8 cellular contexts compared by ENCODE assay signal in genomic region chr1:7218210-7218832, GRCh38.
DNase-seq lines count a peak whose midpoint lies in the region; ATAC-seq and TF ChIP-seq lines count a peak whose summit lies in the region.

No MANE protein-coding gene starts in this region.

- CTCF ChIA-PET in A673 (lab: Charles Lee) = interaction anchor here (0.6 to 1.0 kb wide), 4 partner anchors 11 to 369 kb away, joined by 3 to 6 read pairs (median 5); no protein-coding TSS in a partner anchor

- TF ChIP-seq POLR2A in gastroesophageal sphincter (IDR thresholded peaks at IDR 0.05) (no peak), spleen (IDR thresholded peaks at IDR 0.05) (no peak)

- H3K4me3 ChIP-seq in A673 (ENCODE audit: low read depth, low read length, poor library complexity, severe bottlenecking) (no peak overlapping the region), WERI-Rb-1 (ENCODE audit: low read depth, low read length) (no peak overlapping the region), gastroesophageal sphincter (no peak overlapping the region), spleen (no peak overlapping the region)

- no peak for ATAC-seq in gastroesophageal sphincter

- H3K4me1 ChIP-seq in A673 (ENCODE audit: insufficient read depth, low read length, poor library complexity, severe bottlenecking) = peaks cover 2% of the 10 kb centered on the region
- H3K4me1 ChIP-seq in gastroesophageal sphincter = no peaks in the 10 kb centered on the region
- no peaks in the 10 kb centered on the region for H3K4me1 ChIP-seq in spleen

- POLR2A ChIA-PET in A673 (lab: Charles Lee; ENCODE audit: low non-redundant PET) = no interaction called here

- no TSS peak for BruUV-seq in A673 (replicated peaks; lab: Mats Ljungman, UMichigan)

- no peak for TF ChIP-seq EP300 in gastroesophageal sphincter (IDR thresholded peaks at IDR 0.05)

- H3K36me3 ChIP-seq in A673 (ENCODE audit: insufficient read depth, low read length, poor library complexity, severe bottlenecking) (no peaks in the 10 kb centered on the region), WERI-Rb-1 (no peaks in the 10 kb centered on the region), gastroesophageal sphincter (no peaks in the 10 kb centered on the region), spleen (no peaks in the 10 kb centered on the region)

- intact Hi-C loops in A673 (cut with micrococcal nuclease; ENCODE audit: unreplicated experiment) (loop anchor here (1.0 to 5.0 kb wide), 4 partner anchors 416 to 731 kb away; no protein-coding TSS in a partner anchor), spleen (cut with DNase I; ENCODE audit: low total_unique reads) (loop anchor here (5.0 to 10.0 kb wide), 2 partner anchors 174 to 496 kb away; no protein-coding TSS in a partner anchor)

- DNase-seq in A673 (ENCODE audit: low spot score) = peak; percentile 67
- DNase-seq in ELR (ENCODE audit: low read depth) = peak; percentile 57
- peak; percentile 27 for DNase-seq in NCI-H1694 (lab: John Stamatoyannopoulos, UW)
- peak; percentile 58 for DNase-seq in WERI-Rb-1
- DNase-seq in spleen = no peak
- no peak for DNase-seq in T-helper 9 cell
- no peak for DNase-seq in cerebellar nuclear complex (lab: John Stamatoyannopoulos, UW)

- no peaks in the 10 kb centered on the region for H3K9me3 ChIP-seq in A673 (ENCODE audit: low read depth, low read length, poor library complexity, severe bottlenecking)
- no peaks in the 10 kb centered on the region for H3K9me3 ChIP-seq in WERI-Rb-1 (ENCODE audit: severe bottlenecking)
- H3K9me3 ChIP-seq in gastroesophageal sphincter = no peaks in the 10 kb centered on the region
- peaks cover 0 to 6% (median 0%) of the 10 kb centered on the region in 8 donors for H3K9me3 ChIP-seq in spleen

- WGBS in gastroesophageal sphincter (ENCODE audit: low coverage in 1 of 2), 2 donors = 20 to 23% methylated on average over 9 of the region's 9 CpGs
- 22 to 29% (median 25%) methylated on average over 9 of the region's 9 CpGs for WGBS in spleen, 5 donors

- H3K27ac ChIP-seq in A673 (ENCODE audit: low read depth, low read length, poor library complexity, severe bottlenecking) (no peak overlapping the region), WERI-Rb-1 (no peak overlapping the region), gastroesophageal sphincter (no peak overlapping the region), spleen (no peak overlapping the region)

- no peaks in the 10 kb centered on the region for H3K27me3 ChIP-seq in A673 (replicated peaks; ENCODE audit: insufficient read depth, low read depth, low read length, poor library complexity)
- H3K27me3 ChIP-seq in WERI-Rb-1 (ENCODE audit: insufficient read depth, low read depth, severe bottlenecking) = no peaks in the 10 kb centered on the region
- peaks cover 27% of the 10 kb centered on the region for H3K27me3 ChIP-seq in gastroesophageal sphincter
- H3K27me3 ChIP-seq in spleen (replicated peaks in 1 of 7) = peaks cover 0 to 11% (median 0%) of the 10 kb centered on the region in 7 donors

- TF ChIP-seq CTCF in A673 (conservative IDR thresholded peaks at IDR 0.05; ENCODE audit: low read depth, low read length) (peak; percentile 82), WERI-Rb-1 (IDR thresholded peaks at IDR 0.05; ENCODE audit: low read depth, low read length) (peak; percentile 57), gastroesophageal sphincter (IDR thresholded peaks at IDR 0.05) (peak in 3 of 4 experiments; percentile 56 to 67 (median 64)), spleen (IDR thresholded peaks at IDR 0.05 in 8 of 11, conservative IDR thresholded peaks at IDR 0.05 in 3 of 11) (peak in 10 of 11 experiments; percentile 41 to 87 (median 65))

Comparison
In these comparisons a context has a peak if more than half of its experiments do, and no peak if none do; other contexts are left out.
1. DNase-seq: peak in A673 (single experiment), ELR (single experiment), NCI-H1694 (single experiment) and WERI-Rb-1 (single experiment); none in spleen (single experiment), T-helper 9 cell (single experiment) and cerebellar nuclear complex (0 of 2).
2. Peak in every context shown above with its lines, with median percentiles within 50 percentile points of each other: CTCF ChIP-seq.